ENCODE assay signal across 14 cellular contexts in the genomic region with DNA sequence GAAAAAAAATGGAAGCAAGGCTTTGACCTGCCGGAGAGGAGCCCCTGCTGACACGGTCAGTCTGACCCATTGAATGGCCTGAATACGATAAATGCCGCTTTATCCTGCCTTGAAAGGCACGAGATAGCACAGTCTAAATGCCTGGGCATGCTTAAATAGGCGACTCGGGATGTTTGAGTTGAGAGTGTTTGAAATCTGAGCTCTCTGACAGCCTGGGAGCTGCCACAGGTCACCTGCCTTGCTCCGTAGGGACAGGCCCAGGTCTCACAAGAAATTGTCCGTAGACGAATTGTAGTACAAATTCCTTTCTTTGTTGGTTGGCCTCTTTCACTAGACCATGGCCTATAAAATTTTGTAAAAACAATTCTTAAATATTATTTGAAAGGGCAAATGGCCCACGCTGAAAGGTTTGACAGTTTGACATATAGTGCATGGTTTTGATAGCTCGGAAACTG.
DNase-seq lines count a peak whose midpoint lies in the region; ATAC-seq, FAIRE-seq and TF ChIP-seq lines count a peak whose summit lies in the region.
"Had no signal": no experiment of that assay in that cellular context is flagged by ENCODE, and none has a peak within 500 bp of the region (broad histone marks: within the 10 kb centered on the region; RNA-seq: fewer than 3 reads in every experiment).

No MANE protein-coding gene starts in this region.

- DNase-seq in H7 (peak; percentile 40), SK-N-MC (ENCODE audit: low read depth, low spot score) (no peak), right atrium auricular region (ENCODE audit: low spot score) (no peak), neuronal stem cell (ENCODE audit: low spot score) (peak; percentile 86), small intestine (no peak)
- no peak for DNase-seq in stimulated activated CD4-positive, alpha-beta T cell treated with anti-CD3 and anti-CD28 coated beads, Interleukin-2, amount 100 ng/mL, for 24 hours
- DNase-seq: activated T-cell treated with anti-CD3 and anti-CD28 coated beads, Interleukin-2, amount 50 U/mL, for 48 hours; brain microvascular endothelial cell; NCI-H345 had no signal

- no peak overlapping the region for H4K8ac ChIP-seq in neuronal stem cell (ENCODE audit: low read depth, low read length)

- no peak overlapping the region for H2BK12ac ChIP-seq in neuronal stem cell (ENCODE audit: low read length)

- H3K4ac ChIP-seq in neuronal stem cell (ENCODE audit: low read length) = no peak overlapping the region

- H3K23ac ChIP-seq in neuronal stem cell (ENCODE audit: low read depth, low read length, poor library complexity) = no peak overlapping the region

- H3K4me2 ChIP-seq in neuronal stem cell (ENCODE audit: insufficient read depth, low read length, poor library complexity, severe bottlenecking) = no peak overlapping the region

- H3K79me1 ChIP-seq in neuronal stem cell (ENCODE audit: low read depth, low read length) = no peaks in the 10 kb centered on the region

- WGBS in neuronal stem cell (ENCODE audit: extremely low coverage in 2 of 2, insufficient read length in 2 of 2, insufficient replicate concordance in 1 of 2), 2 donors = no CpG with 5 or more reads among the region's 12 CpGs
- 70 to 86% (median 72%) methylated on average over 12 of the region's 12 CpGs for WGBS in small intestine, 3 donors

- H3K9me3 ChIP-seq in SK-N-MC (ENCODE audit: low read depth, low read length) (no peaks in the 10 kb centered on the region), right atrium auricular region (no peaks in the 10 kb centered on the region), neuronal stem cell (replicated peaks in 1 of 2; ENCODE audit: control insufficient read depth in 2 of 2, insufficient read depth in 1 of 2, low read depth in 1 of 2, low read length in 2 of 2) (no peaks in the 10 kb centered on the region), small intestine (ENCODE audit: control insufficient read depth, low read depth) (no peaks in the 10 kb centered on the region)

- H3K9me3 Mint-ChIP-seq in stimulated activated memory B cell treated with anti-CD40 and anti-IgM and Interleukin-4, amounts not matched to agents 10 μg/mL and 1 μg/mL and 100 μg/mL, for 72 hours = no peaks in the 10 kb centered on the region

- H3K4me3 ChIP-seq in H7 (ENCODE audit: insufficient read depth, low read depth, low read length) (no peak overlapping the region), SK-N-MC (no peak overlapping the region), right atrium auricular region (no peak overlapping the region), neuronal stem cell (ENCODE audit: low read length in 2 of 2) (peak overlapping the region in 1 of 2 donors; percentile 31), small intestine (ENCODE audit: low read depth in 1 of 2, low read length in 2 of 2) (no peak overlapping the region)

- H3K4me1 ChIP-seq in right atrium auricular region (peaks cover 0 to 26% of the 10 kb centered on the region in 2 donors), neuronal stem cell (ENCODE audit: control insufficient read depth in 2 of 2, insufficient read depth in 1 of 2, low read depth in 1 of 2, low read length in 2 of 2) (peaks cover 19 to 43% of the 10 kb centered on the region in 2 donors), small intestine (ENCODE audit: control insufficient read depth in 2 of 2, insufficient read depth in 1 of 2, low read depth in 1 of 2, low read length in 1 of 2) (peaks cover 0 to 7% of the 10 kb centered on the region in 2 donors)

- no peak overlapping the region for H4K91ac ChIP-seq in neuronal stem cell (ENCODE audit: low read depth, low read length, poor library complexity)

- no peak overlapping the region for H3K14ac ChIP-seq in neuronal stem cell (ENCODE audit: low read length)

- no peak overlapping the region for H3K27ac Mint-ChIP-seq in stimulated activated memory B cell treated with anti-CD40 and anti-IgM and Interleukin-4, amounts not matched to agents 10 μg/mL and 1 μg/mL and 100 μg/mL, for 72 hours
- H3K27ac Mint-ChIP-seq: CD14-positive monocyte had no signal

- FAIRE-seq in small intestine (lab: Jason Lieb, UNC) = no peak

- H3K36me3 Mint-ChIP-seq in stimulated activated memory B cell treated with anti-CD40 and anti-IgM and Interleukin-4, amounts not matched to agents 10 μg/mL and 1 μg/mL and 100 μg/mL, for 72 hours = no peaks in the 10 kb centered on the region
- H3K36me3 Mint-ChIP-seq: CD14-positive monocyte had no signal

- H3K27me3 Mint-ChIP-seq in stimulated activated memory B cell treated with anti-CD40 and anti-IgM and Interleukin-4, amounts not matched to agents 10 μg/mL and 1 μg/mL and 100 μg/mL, for 72 hours = no peaks in the 10 kb centered on the region

- H3K36me3 ChIP-seq in H7 (replicated peaks; ENCODE audit: control insufficient read depth, insufficient read depth, low read length) = no peaks in the 10 kb centered on the region
- peaks cover 98% of the 10 kb centered on the region for H3K36me3 ChIP-seq in SK-N-MC (ENCODE audit: insufficient read depth, low read length)
- H3K36me3 ChIP-seq in right atrium auricular region = no peaks in the 10 kb centered on the region
- no peaks in the 10 kb centered on the region for H3K36me3 ChIP-seq in neuronal stem cell (replicated peaks in 1 of 2; ENCODE audit: control insufficient read depth in 2 of 2, insufficient read depth in 2 of 2, low read length in 2 of 2)
- no peaks in the 10 kb centered on the region for H3K36me3 ChIP-seq in small intestine (ENCODE audit: control insufficient read depth in 2 of 2, insufficient read depth in 2 of 2, low read length in 2 of 2)
- H3K36me3 ChIP-seq: brain microvascular endothelial cell had no signal

- no peak overlapping the region for H2BK120ac ChIP-seq in neuronal stem cell (ENCODE audit: low read depth, low read length)

- H2AK5ac ChIP-seq in neuronal stem cell (ENCODE audit: low read depth, low read length) = no peak overlapping the region

- H3K27me3 ChIP-seq in H7 (ENCODE audit: control insufficient read depth, insufficient read depth, low read length) (no peaks in the 10 kb centered on the region), right atrium auricular region (no peaks in the 10 kb centered on the region), neuronal stem cell (ENCODE audit: control insufficient read depth in 3 of 3, insufficient read depth in 3 of 3, low read depth in 1 of 3, low read length in 3 of 3) (peaks cover 0 to 5% (median 0%) of the 10 kb centered on the region in 3 experiments), small intestine (ENCODE audit: control insufficient read depth in 2 of 2, insufficient read depth in 2 of 2, low read length in 2 of 2) (no peaks in the 10 kb centered on the region)
- H3K27me3 ChIP-seq: brain microvascular endothelial cell had no signal

- no peak overlapping the region for H3K18ac ChIP-seq in neuronal stem cell (ENCODE audit: low read length)

- H2AFZ ChIP-seq in neuronal stem cell (ENCODE audit: low read length) = no peak overlapping the region

- no peak overlapping the region for H3K9ac ChIP-seq in SK-N-MC (ENCODE audit: insufficient read length)
- H3K9ac ChIP-seq in neuronal stem cell (ENCODE audit: low read depth, low read length, poor library complexity) = no peak overlapping the region

- no peak overlapping the region for H2BK15ac ChIP-seq in neuronal stem cell (ENCODE audit: low read length)

- H2BK5ac ChIP-seq in neuronal stem cell (ENCODE audit: low read length) = no peak overlapping the region

- TF ChIP-seq CTCF in right atrium auricular region (IDR thresholded peaks at IDR 0.05) = no peak

- no peak for ATAC-seq in stimulated activated memory B cell treated with anti-CD40 and anti-IgM and Interleukin-4, amounts not matched to agents 10 μg/mL and 1 μg/mL and 100 μg/mL, for 72 hours
- no peak for ATAC-seq in HG03025 (IDR thresholded peaks at IDR 0.05; ENCODE audit: low FRiP score, unreplicated experiment)
- ATAC-seq: esophagus mucosa, left lobe of liver had no signal

- H3K27ac ChIP-seq in SK-N-MC (peak overlapping the region; percentile 91), right atrium auricular region (peak overlapping the region; percentile 40 to 67), neuronal stem cell (replicated peaks; ENCODE audit: low read length) (peak overlapping the region; percentile 14), small intestine (ENCODE audit: low read depth in 1 of 2, low read length in 1 of 2) (no peak overlapping the region)
- H3K27ac ChIP-seq: brain microvascular endothelial cell had no signal

- H3K4me1 Mint-ChIP-seq in stimulated activated memory B cell treated with anti-CD40 and anti-IgM and Interleukin-4, amounts not matched to agents 10 μg/mL and 1 μg/mL and 100 μg/mL, for 72 hours = no peaks in the 10 kb centered on the region

- no peak overlapping the region for H3K4me3 Mint-ChIP-seq in stimulated activated memory B cell treated with anti-CD40 and anti-IgM and Interleukin-4, amounts not matched to agents 10 μg/mL and 1 μg/mL and 100 μg/mL, for 72 hours

Comparison
In these comparisons a context has a peak if more than half of its experiments do, and no peak if none do; other contexts are left out.
1. DNase-seq: peak in H7 (single experiment) and neuronal stem cell (single experiment); none in SK-N-MC (single experiment), right atrium auricular region (single experiment), small intestine (single experiment) and stimulated activated CD4-positive, alpha-beta T cell treated with anti-CD3 and anti-CD28 coated beads, Interleukin-2, amount 100 ng/mL, for 24 hours (0 of 2).
2. H3K27ac ChIP-seq: peak in SK-N-MC (single experiment), right atrium auricular region (2 of 2) and neuronal stem cell (single experiment); none in small intestine (0 of 2).